Comparison of ENCODE assay signal across 10 cellular contexts in genomic region chr14:68191567-68192321, GRCh38.
DNase-seq lines count a peak whose midpoint lies in the region; ATAC-seq and TF ChIP-seq lines count a peak whose summit lies in the region.
"Had no signal": no experiment of that assay in that cellular context is flagged by ENCODE, and none has a peak within 500 bp of the region (broad histone marks: within the 10 kb centered on the region; RNA-seq: fewer than 3 reads in every experiment).

No MANE protein-coding gene starts in this region.

- no peak overlapping the region for H3K27ac Mint-ChIP-seq in endodermal cell
- H3K27ac Mint-ChIP-seq: memory B cell had no signal

- H3K27me3 Mint-ChIP-seq in endodermal cell (ENCODE audit: insufficient read depth): no peaks in the 10 kb centered on the region
- H3K27me3 Mint-ChIP-seq: memory B cell had no signal

- H3K4me3 ChIP-seq in Peyer's patch: no peak overlapping the region
- H3K4me3 ChIP-seq in hepatocyte: no peak overlapping the region
- H3K4me3 ChIP-seq in stomach smooth muscle (ENCODE audit: low read length in 2 of 2): no peak overlapping the region
- H3K4me3 ChIP-seq in endodermal cell (ENCODE audit: low read length): no peak overlapping the region

- H3K9me3 ChIP-seq in Peyer's patch (no peaks in the 10 kb centered on the region), hepatocyte (ENCODE audit: low read depth) (no peaks in the 10 kb centered on the region), stomach smooth muscle (ENCODE audit: control insufficient read depth in 2 of 2, low read length in 2 of 2) (no peaks in the 10 kb centered on the region), endodermal cell (ENCODE audit: control insufficient read depth, low read length) (no peaks in the 10 kb centered on the region)

- no peak overlapping the region for H3K4me3 Mint-ChIP-seq in endodermal cell
- H3K4me3 Mint-ChIP-seq: memory B cell had no signal

- no peaks in the 10 kb centered on the region for H3K9me2 ChIP-seq in hepatocyte (replicated peaks; ENCODE audit: insufficient read depth)

- H3K4me2 ChIP-seq in hepatocyte: no peak overlapping the region

- DNase-seq in HEK293T (ENCODE audit: extremely low spot score): peak; percentile 41
- DNase-seq in Peyer's patch: no peak
- DNase-seq in hepatocyte (ENCODE audit: low spot score): peak; percentile 67
- DNase-seq in putamen (ENCODE audit: low spot score): no peak
- DNase-seq in endodermal cell: no peak
- no peak for DNase-seq in activated effector memory CD4-positive, alpha-beta T cell treated with Interleukin-2 at 50 U/mL for 16 hours
- DNase-seq: RPMI8226 had no signal

- ATAC-seq in GM18520 (IDR thresholded peaks at IDR 0.05; ENCODE audit: unreplicated experiment): no peak

- no peak for TF ChIP-seq POLR2A in Peyer's patch (IDR thresholded peaks at IDR 0.05)

- H3K9ac ChIP-seq in stomach smooth muscle (ENCODE audit: low read length in 2 of 2) (no peak overlapping the region), endodermal cell (ENCODE audit: extremely low read depth, low read length, poor library complexity, severe bottlenecking) (no peak overlapping the region)

- H3K27ac ChIP-seq in Peyer's patch: peak overlapping the region in 3 of 4 donors; percentile 14 to 70 (median 62)
- peak overlapping the region; percentile 85 for H3K27ac ChIP-seq in hepatocyte
- H3K27ac ChIP-seq in stomach smooth muscle (ENCODE audit: low read length): peak overlapping the region; percentile 31
- H3K27ac ChIP-seq in endodermal cell (ENCODE audit: low read depth, low read length): no peak overlapping the region

- H3K36me3 ChIP-seq in Peyer's patch (no peaks in the 10 kb centered on the region), hepatocyte (replicated peaks; ENCODE audit: insufficient read depth, low read depth) (no peaks in the 10 kb centered on the region), stomach smooth muscle (ENCODE audit: control insufficient read depth in 2 of 2, insufficient read depth in 2 of 2, low read length in 2 of 2) (no peaks in the 10 kb centered on the region), endodermal cell (ENCODE audit: control insufficient read depth, insufficient read depth, low read length) (no peaks in the 10 kb centered on the region)

- no peaks in the 10 kb centered on the region for H3K9me3 Mint-ChIP-seq in endodermal cell
- H3K9me3 Mint-ChIP-seq: memory B cell had no signal

- no peak overlapping the region for H2AFZ ChIP-seq in hepatocyte

- POLR2A ChIA-PET in HEK293T (lab: Yijun Ruan, JAX): no interaction called here

- no peaks in the 10 kb centered on the region for H3K36me3 Mint-ChIP-seq in endodermal cell (ENCODE audit: low read depth)

- no peaks in the 10 kb centered on the region for H3K79me2 ChIP-seq in hepatocyte

- H3K27me3 ChIP-seq in Peyer's patch (no peaks in the 10 kb centered on the region), hepatocyte (no peaks in the 10 kb centered on the region), stomach smooth muscle (ENCODE audit: control insufficient read depth in 1 of 2, insufficient read depth in 2 of 2, low read length in 2 of 2) (no peaks in the 10 kb centered on the region), endodermal cell (ENCODE audit: control insufficient read depth, insufficient read depth, low read length, poor library complexity, severe bottlenecking) (no peaks in the 10 kb centered on the region)

- CTCF ChIA-PET in HEK293T (lab: Yijun Ruan, JAX): interaction anchor here (0.7 to 1.0 kb wide), 2 partner anchors 18 to 634 kb away, joined by 3 read pairs; no protein-coding TSS in a partner anchor

- no peaks in the 10 kb centered on the region for H4K20me1 ChIP-seq in hepatocyte (ENCODE audit: insufficient read depth, poor library complexity, severe bottlenecking)

- H3K4me1 Mint-ChIP-seq in endodermal cell: peaks cover 25% of the 10 kb centered on the region
- H3K4me1 Mint-ChIP-seq: memory B cell had no signal

- peak in 3 of 6 experiments; percentile 37 to 46 (median 41) for TF ChIP-seq CTCF in Peyer's patch (IDR thresholded peaks at IDR 0.05)
- no peak for TF ChIP-seq CTCF in hepatocyte (IDR thresholded peaks at IDR 0.05; ENCODE audit: poor library complexity)
- no peak for TF ChIP-seq CTCF in endodermal cell (conservative IDR thresholded peaks at IDR 0.05)

- peaks cover 0 to 13% (median 0%) of the 10 kb centered on the region in 4 donors for H3K4me1 ChIP-seq in Peyer's patch
- H3K4me1 ChIP-seq in hepatocyte (ENCODE audit: insufficient read depth): peaks cover 42% of the 10 kb centered on the region
- peaks cover 12% of the 10 kb centered on the region for H3K4me1 ChIP-seq in stomach smooth muscle (ENCODE audit: control insufficient read depth, insufficient read depth, low read length)
- H3K4me1 ChIP-seq in endodermal cell (ENCODE audit: control insufficient read depth, insufficient read depth, low read length): no peaks in the 10 kb centered on the region

TF ChIP-seq in HEK293T, 16 proteins besides CTCF, POLR2A, EP300 and RAD21:
- TF ChIP-seq NFRKB (IDR thresholded peaks at IDR 0.05) (no peak), CTBP1 (IDR thresholded peaks at IDR 0.05; ENCODE audit: borderline replicate concordance) (peak; percentile 91)
- TF ChIP-seq, protein P1, sequence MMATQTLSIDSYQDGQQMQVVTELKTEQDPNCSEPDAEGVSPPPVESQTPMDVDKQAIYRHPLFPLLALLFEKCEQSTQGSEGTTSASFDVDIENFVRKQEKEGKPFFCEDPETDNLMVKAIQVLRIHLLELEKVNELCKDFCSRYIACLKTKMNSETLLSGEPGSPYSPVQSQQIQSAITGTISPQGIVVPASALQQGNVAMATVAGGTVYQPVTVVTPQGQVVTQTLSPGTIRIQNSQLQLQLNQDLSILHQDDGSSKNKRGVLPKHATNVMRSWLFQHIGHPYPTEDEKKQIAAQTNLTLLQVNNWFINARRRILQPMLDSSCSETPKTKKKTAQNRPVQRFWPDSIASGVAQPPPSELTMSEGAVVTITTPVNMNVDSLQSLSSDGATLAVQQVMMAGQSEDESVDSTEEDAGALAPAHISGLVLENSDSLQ (IDR thresholded peaks at IDR 0.05): peak; percentile 93

Comparison
In these comparisons a context has a peak if more than half of its experiments do, and no peak if none do; other contexts are left out.
1. DNase-seq: peak in HEK293T (single experiment) and hepatocyte (single experiment); none in Peyer's patch (0 of 3), putamen (single experiment), endodermal cell (single experiment) and activated effector memory CD4-positive, alpha-beta T cell treated with Interleukin-2 at 50 U/mL for 16 hours (single experiment).